18 cellular contexts compared by ENCODE assay signal in the genomic region with DNA sequence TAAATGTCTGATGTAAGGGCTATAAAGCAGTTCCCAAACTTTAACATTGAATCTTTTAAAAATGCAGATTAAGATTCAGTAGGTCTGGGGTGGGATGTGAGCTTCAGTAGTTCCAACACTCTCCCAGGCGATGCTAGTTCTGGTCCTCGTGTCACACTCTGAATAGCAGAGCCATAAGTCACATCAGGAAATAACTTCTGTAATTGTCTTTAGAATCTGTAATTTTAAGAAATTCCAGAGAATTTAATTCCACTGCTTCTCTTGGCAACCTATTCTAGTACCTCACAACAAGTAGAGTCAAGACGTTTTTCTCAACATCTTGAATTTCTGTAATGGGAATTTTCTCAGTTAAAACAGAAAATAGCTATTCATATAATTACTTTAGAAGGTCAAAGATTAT.
DNase-seq lines count a peak whose midpoint lies in the region; TF ChIP-seq lines count a peak whose summit lies in the region.
"Had no signal": no experiment of that assay in that cellular context is flagged by ENCODE, and none has a peak within 500 bp of the region (broad histone marks: within the 10 kb centered on the region; RNA-seq: fewer than 3 reads in every experiment).

No MANE protein-coding gene starts in this region.

- H3K27me3 Mint-ChIP-seq in chondrocyte (ENCODE audit: low read depth): no peaks in the 10 kb centered on the region

- H3K4me3 Mint-ChIP-seq in chondrocyte (ENCODE audit: unreplicated experiment): no peak overlapping the region

- 0 out of 2 replicates have a peak overlapping the region, but pooled peaks have one; percentile 24 for H3K27ac ChIP-seq in GM23248
- no peak overlapping the region for H3K27ac ChIP-seq in mesendoderm (ENCODE audit: low read depth, low read length)
- H3K27ac ChIP-seq: C4-2B, PC-9, SK-N-MC had no signal

- no peaks in the 10 kb centered on the region for H3K79me1 ChIP-seq in mesendoderm (ENCODE audit: low read length)

- H2BK5ac ChIP-seq in mesendoderm (ENCODE audit: low read length): no peak overlapping the region

- TF ChIP-seq CTCF in chondrocyte (IDR thresholded peaks at IDR 0.05): no peak

- H3K56ac ChIP-seq in mesendoderm (ENCODE audit: low read length): no peak overlapping the region

- H3K79me2 ChIP-seq in GM23248 (ENCODE audit: insufficient read depth) (no peaks in the 10 kb centered on the region), mesendoderm (ENCODE audit: control insufficient read depth, insufficient read depth, low read length) (no peaks in the 10 kb centered on the region)

- H3K4me1 ChIP-seq in GM23248 (ENCODE audit: insufficient read depth) (peaks cover 60% of the 10 kb centered on the region), mesendoderm (ENCODE audit: control insufficient read depth, low read depth, low read length) (no peaks in the 10 kb centered on the region)

- H2BK15ac ChIP-seq in mesendoderm (replicated peaks; ENCODE audit: low read depth): no peak overlapping the region

- no peak overlapping the region for H2BK120ac ChIP-seq in mesendoderm (ENCODE audit: low read depth, low read length)

- no peak overlapping the region for H4K5ac ChIP-seq in mesendoderm (ENCODE audit: low read length)

- H3K4me2 ChIP-seq in GM23248 (ENCODE audit: unreplicated experiment) (peak overlapping the region; percentile 68), mesendoderm (ENCODE audit: low read length) (no peak overlapping the region)
- H3K4me2 ChIP-seq: PC-9 had no signal

- in situ Hi-C loops in GM23248 (cut with MboI): no loop called here

- H4K20me1 ChIP-seq in GM23248 (ENCODE audit: insufficient read depth): no peaks in the 10 kb centered on the region

- H3K4me3 ChIP-seq in GM23248 (peak overlapping the region; percentile 20; the same call in 1 of the 2 replicates), mesendoderm (ENCODE audit: low read length) (no peak overlapping the region)
- H3K4me3 ChIP-seq: GM12878, K562, PC-9, SK-N-MC had no signal

- H3K36me3 ChIP-seq in GM23248 (ENCODE audit: low read depth) (no peaks in the 10 kb centered on the region), mesendoderm (ENCODE audit: control insufficient read depth, insufficient read depth, low read length) (no peaks in the 10 kb centered on the region)

- peaks cover 52% of the 10 kb centered on the region for H3F3A ChIP-seq in GM23248 (ENCODE audit: insufficient read depth)

- no peak overlapping the region for H3K4ac ChIP-seq in mesendoderm (ENCODE audit: low read depth, low read length)

- H3K9ac ChIP-seq in GM23248: peak overlapping the region; percentile 17; the same call in 1 of the 2 replicates
- H3K9ac ChIP-seq in mesendoderm (ENCODE audit: low read length): no peak overlapping the region

- H3K4me1 Mint-ChIP-seq in chondrocyte (ENCODE audit: low read depth): peaks cover 47% of the 10 kb centered on the region

- no peaks in the 10 kb centered on the region for H3K9me2 ChIP-seq in GM23248 (ENCODE audit: insufficient read depth)

- no peaks in the 10 kb centered on the region for H3K9me3 ChIP-seq in GM23248 (ENCODE audit: low read depth)

- H3K36me3 Mint-ChIP-seq in chondrocyte (ENCODE audit: low read depth): no peaks in the 10 kb centered on the region

- H2AFZ ChIP-seq in GM23248: peak overlapping the region; percentile 46; the same call in 1 of the 2 replicates
- H2AFZ ChIP-seq: PC-9 had no signal

- H4K8ac ChIP-seq in mesendoderm (ENCODE audit: low read depth, low read length): no peak overlapping the region

- no peak overlapping the region for H3K18ac ChIP-seq in mesendoderm (ENCODE audit: low read length)

- peak overlapping the region; percentile 25 for H3K27ac Mint-ChIP-seq in chondrocyte (ENCODE audit: unreplicated experiment)

- no peak overlapping the region for H3K23ac ChIP-seq in mesendoderm (ENCODE audit: low read length)

- no peak overlapping the region for H2AK5ac ChIP-seq in mesendoderm (ENCODE audit: low read length)

- H3K27me3 ChIP-seq in GM23248 (replicated peaks; ENCODE audit: insufficient read depth): no peaks in the 10 kb centered on the region
- no peaks in the 10 kb centered on the region for H3K27me3 ChIP-seq in mesendoderm (ENCODE audit: insufficient read depth, low read length, poor library complexity)

- H3K9me3 Mint-ChIP-seq in chondrocyte (ENCODE audit: low read depth): no peaks in the 10 kb centered on the region

- WGBS in GM23248 (ENCODE audit: low coverage in 1 of 2, low lambda C conversion rate in 2 of 2, missing lambda C conversion rate in 2 of 2), 2 experiments: 7 to 11% methylated on average over 3 of the region's 3 CpGs
- WGBS in mesendoderm (ENCODE audit: extremely low coverage, insufficient coverage, low lambda C conversion rate): no CpG with 5 or more reads among the region's 3 CpGs

- DNase-seq in GM23248 (peak; percentile 39), chondrocyte (ENCODE audit: low spot score) (no peak), iris pigment epithelial cell (ENCODE audit: low read depth) (peak; percentile 13), GOT3 (lab: John Stamatoyannopoulos, UW) (no peak), mesendoderm (no peak)
- DNase-seq in stimulated activated CD4-positive, alpha-beta T cell treated with anti-CD3 and anti-CD28 coated beads, Interleukin-4, amount 100 ng/mL, for 24 hours: no peak
- DNase-seq in stimulated activated naive CD4-positive, alpha-beta T cell (lab: John Stamatoyannopoulos, UW): no peak
- DNase-seq: COR-L47, DMS153, HCEC 1CT, NCI-H1092 treated with DMSO at 0.1 percent for 48 hours, NCI-H1694 treated with DMSO at 0.1 percent for 48 hours, NCI-H446, PC-9 had no signal

Comparison
In these comparisons a context has a peak if more than half of its experiments do, and no peak if none do; other contexts are left out.
1. DNase-seq: peak in GM23248 (single experiment) and iris pigment epithelial cell (single experiment); none in chondrocyte (single experiment), GOT3 (single experiment), stimulated activated CD4-positive, alpha-beta T cell treated with anti-CD3 and anti-CD28 coated beads, Interleukin-4, amount 100 ng/mL, for 24 hours (single experiment), mesendoderm (single experiment) and stimulated activated naive CD4-positive, alpha-beta T cell (0 of 6).